Comparison of ENCODE assay signal across 8 cellular contexts in the genomic region with DNA sequence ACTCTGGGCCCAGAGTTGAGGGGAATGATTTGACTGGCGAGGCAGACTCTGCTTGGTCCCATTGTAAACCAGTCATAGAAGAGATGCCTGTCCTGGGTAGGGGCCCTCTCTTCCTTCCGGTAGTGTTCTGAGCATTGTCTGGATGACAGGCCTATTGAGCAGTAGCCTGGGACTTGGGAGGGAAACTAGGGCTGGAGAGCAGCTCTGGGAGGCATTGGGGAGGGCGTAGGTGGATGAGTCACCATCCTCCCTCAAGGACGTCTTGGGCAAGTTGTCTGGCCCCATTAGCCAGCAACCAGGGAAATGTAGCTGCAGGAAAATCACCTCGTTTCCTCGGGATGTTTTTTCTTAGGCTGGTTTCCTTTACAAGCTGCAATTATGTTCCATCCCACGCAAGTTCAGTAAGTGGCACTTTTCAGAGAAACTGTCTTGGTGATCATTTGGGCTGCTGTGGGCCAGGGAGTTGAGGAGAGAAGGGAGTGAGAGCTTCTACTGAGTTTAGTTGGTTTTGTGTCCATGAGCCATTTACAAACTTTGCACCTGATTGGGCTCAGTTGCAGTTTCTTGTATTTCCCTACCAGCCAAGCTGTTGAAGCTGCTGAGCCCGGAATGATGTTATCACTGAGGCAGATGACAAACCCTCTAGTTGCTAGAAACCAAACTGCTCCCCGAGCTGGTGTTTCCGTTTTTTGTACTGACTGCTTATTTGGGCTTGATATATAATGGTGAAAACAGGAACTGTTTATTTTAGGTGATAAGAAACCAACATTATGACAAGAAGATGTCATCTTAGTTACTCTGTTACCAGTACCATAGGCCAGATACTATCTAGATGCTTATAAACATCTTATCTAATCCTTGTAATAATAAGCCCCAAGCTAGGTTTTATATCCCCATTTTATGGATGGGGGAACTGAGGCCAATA.
DNase-seq lines count a peak whose midpoint lies in the region; ATAC-seq, FAIRE-seq and TF ChIP-seq lines count a peak whose summit lies in the region.

No MANE protein-coding gene starts in this region.

- H3K4me1 Mint-ChIP-seq in astrocyte (ENCODE audit: low read depth, unreplicated experiment) = peaks cover 45% of the 10 kb centered on the region

- no peak for TF ChIP-seq CTCF in AG04449 (IDR thresholded peaks at IDR 0.05; ENCODE audit: insufficient read depth, low read length, missing control alignments)
- TF ChIP-seq CTCF in astrocyte (IDR thresholded peaks at IDR 0.05; ENCODE audit: insufficient read depth, low read depth, low read length) = no peak

- POLR2A ChIA-PET in AG04449 (lab: Yijun Ruan, JAX) = interaction anchor here (0.9 to 2.5 kb wide), 4 partner anchors 16 to 147 kb away, joined by 3 to 9 read pairs (median 6); partner anchors contain the start of gene CHST11

- peak overlapping the region; percentile 80 for H3K27ac Mint-ChIP-seq in astrocyte (ENCODE audit: unreplicated experiment)

- CTCF ChIA-PET in AG04449 (lab: Yijun Ruan, JAX) = interaction anchor here (0.9 to 2.0 kb wide), 5 partner anchors 9 to 273 kb away, joined by 3 to 10 read pairs (median 6); no protein-coding TSS in a partner anchor

- H2AFZ ChIP-seq in astrocyte (ENCODE audit: low read depth, low read length) = no peak overlapping the region

- peak overlapping the region; percentile 66 for H3K9ac ChIP-seq in astrocyte (ENCODE audit: low read length)

- H3K4me3 Mint-ChIP-seq in astrocyte (ENCODE audit: unreplicated experiment) = peak overlapping the region; percentile 42

- no peaks in the 10 kb centered on the region for H3K27me3 Mint-ChIP-seq in astrocyte (ENCODE audit: low read depth, unreplicated experiment)

- H3K4me3 ChIP-seq in AG04449 (ENCODE audit: low read depth, low read length) (peak overlapping the region; percentile 29; the same call in 1 of the 2 replicates), astrocyte (ENCODE audit: insufficient read depth, low read depth, low read length) (peak overlapping the region; percentile 13), iPS DF 6.9 (ENCODE audit: low read length) (no peak overlapping the region)

- H3K9me3 Mint-ChIP-seq in astrocyte (ENCODE audit: unreplicated experiment) = no peaks in the 10 kb centered on the region

- H3K4me1 ChIP-seq in astrocyte (ENCODE audit: insufficient read depth, low read length) (peaks cover 36% of the 10 kb centered on the region), iPS DF 6.9 (ENCODE audit: control insufficient read depth, insufficient read depth, low read length) (no peaks in the 10 kb centered on the region; the same call in 1 of the 2 replicates)

- WGBS in iPS DF 6.9 (ENCODE audit: insufficient coverage, insufficient read length) = no CpG with 5 or more reads among the region's 10 CpGs

- H4K20me1 ChIP-seq in astrocyte (ENCODE audit: insufficient read depth, low read length) = peaks cover 1% of the 10 kb centered on the region

- no peaks in the 10 kb centered on the region for H3K9me3 ChIP-seq in astrocyte (ENCODE audit: insufficient read depth, low read depth, low read length)
- no peaks in the 10 kb centered on the region for H3K9me3 ChIP-seq in iPS DF 6.9 (ENCODE audit: control insufficient read depth, insufficient read depth, low read length)

- peak; percentile 37 for FAIRE-seq in astrocyte (lab: Jason Lieb, UNC)

- ATAC-seq in HG03342 (IDR thresholded peaks at IDR 0.05; ENCODE audit: unreplicated experiment) = peak; percentile 84

- H3K36me3 ChIP-seq in astrocyte (ENCODE audit: insufficient read depth, low read length) = no peaks in the 10 kb centered on the region
- no peaks in the 10 kb centered on the region for H3K36me3 ChIP-seq in iPS DF 6.9 (ENCODE audit: control insufficient read depth, insufficient read depth, low read length)

- in situ Hi-C loops in G401 (cut with HindIII; ENCODE audit: low sequenced_read_pairs) = no loop called here

- H3K27me3 ChIP-seq in astrocyte (ENCODE audit: insufficient read depth, low read length) (no peaks in the 10 kb centered on the region), iPS DF 6.9 (ENCODE audit: control insufficient read depth, insufficient read depth, low read length) (no peaks in the 10 kb centered on the region)

- DNase-seq in AG04449 (ENCODE audit: low read depth, low spot score) = peak; percentile 85
- DNase-seq in GM19240 (ENCODE audit: insufficient read length, low spot score) = peak; percentile 51
- peak; percentile 7 for DNase-seq in SKM-1 (lab: John Stamatoyannopoulos, UW; ENCODE audit: unreplicated experiment)
- peak; percentile 97 for DNase-seq in astrocyte (ENCODE audit: low read depth)
- DNase-seq in iPS DF 6.9 (ENCODE audit: low read depth, low spot score) = peak; percentile 16
- DNase-seq in smooth muscle cell of the brain vasculature (ENCODE audit: low read depth, low spot score) = peak; percentile 67
- DNase-seq in G401 (ENCODE audit: low spot score) = no peak

- peaks cover 12% of the 10 kb centered on the region for H3K79me2 ChIP-seq in astrocyte (ENCODE audit: insufficient read depth, low read length)

- peak overlapping the region; percentile 72 for H3K4me2 ChIP-seq in astrocyte (ENCODE audit: low read length)

- H3K27ac ChIP-seq in astrocyte (ENCODE audit: low read depth, low read length) (peak overlapping the region; percentile 90), iPS DF 6.9 (ENCODE audit: low read length) (no peak overlapping the region)

- peaks cover 5% of the 10 kb centered on the region for H3K36me3 Mint-ChIP-seq in astrocyte (ENCODE audit: low read depth, unreplicated experiment)
